7 cellular contexts compared by ENCODE assay signal in genomic region chr11:5992604-5993251, GRCh38. TPM values are rescaled to one million over a fixed set of nuclear protein-coding genes. Genes with fewer than 3 reads are reported as not detected.
A peak's percentile ranks its signal among the peaks of the same experiment; 100 is the strongest.
DNase-seq lines count a peak whose midpoint lies in the region; TF ChIP-seq lines count a peak whose summit lies in the region.

No MANE protein-coding gene starts in this region.

- H3K4me3 ChIP-seq in HL-60 (replicated peaks; ENCODE audit: insufficient read depth, low read length) (no peak overlapping the region), astrocyte of the cerebellum (ENCODE audit: low read depth, low read length) (no peak overlapping the region), mesenchymal stem cell (ENCODE audit: insufficient read depth in 1 of 2, low read depth in 1 of 2, low read length in 2 of 2) (no peak overlapping the region)

- H3K9me3 ChIP-seq in mesenchymal stem cell (ENCODE audit: control insufficient read depth, low read length) = no peaks in the 10 kb centered on the region

- WGBS in mesenchymal stem cell = 34% methylated on average over 2 of the region's 3 CpGs

- peak; percentile 48 for TF ChIP-seq CTCF in GM10266 (IDR thresholded peaks at IDR 0.05; ENCODE audit: control insufficient read depth, insufficient read depth, low read depth, missing control alignments)
- TF ChIP-seq CTCF in HL-60 (IDR thresholded peaks at IDR 0.05; ENCODE audit: insufficient read depth, low read length) = peak; percentile 52
- peak; percentile 36 for TF ChIP-seq CTCF in astrocyte of the cerebellum (IDR thresholded peaks at IDR 0.05; ENCODE audit: low read depth, low read length, missing control alignments)

- in situ Hi-C loops in astrocyte of the cerebellum (cut with HindIII; ENCODE audit: low sequenced_read_pairs) = no loop called here

- no peaks in the 10 kb centered on the region for H3K79me1 ChIP-seq in mesenchymal stem cell (replicated peaks; ENCODE audit: low read length, poor library complexity, severe bottlenecking)

- no peak overlapping the region for H2BK15ac ChIP-seq in mesenchymal stem cell (ENCODE audit: low read depth, poor library complexity, severe bottlenecking)

- no peak overlapping the region for H3K14ac ChIP-seq in mesenchymal stem cell (ENCODE audit: low read length in 2 of 2)

- DNase-seq in GM10266 (ENCODE audit: extremely low spot score) (peak; percentile 42), HL-60 (ENCODE audit: low read depth in 1 of 2, low spot score in 1 of 2) (peak in 1 of 2 experiments; percentile 5), astrocyte of the cerebellum (ENCODE audit: low read depth) (no peak), mesenchymal stem cell (peak; percentile 22)
- no peak for DNase-seq in activated effector memory CD4-positive, alpha-beta T cell treated with anti-CD3 and anti-CD28 coated beads, Interleukin-2, amount 50 U/mL, for 16 hours
- DNase-seq in activated CD4-positive, CD25-positive, alpha-beta regulatory T cell treated with anti-CD3 and anti-CD28 coated beads, Interleukin-2, amount 50 U/mL, for 72 hours = no peak
- no peak for DNase-seq in activated naive CD4-positive, alpha-beta T cell (lab: John Stamatoyannopoulos, UW)

- no peak overlapping the region for H4K91ac ChIP-seq in mesenchymal stem cell (ENCODE audit: low read length)

- H2BK5ac ChIP-seq in mesenchymal stem cell (ENCODE audit: low read depth, low read length, poor library complexity, severe bottlenecking) = no peak overlapping the region

- no peak overlapping the region for H3K4me2 ChIP-seq in mesenchymal stem cell (ENCODE audit: low read length, poor library complexity, severe bottlenecking)

- no peak overlapping the region for H3K23ac ChIP-seq in mesenchymal stem cell (ENCODE audit: low read length in 2 of 2)

- no peak overlapping the region for H2AFZ ChIP-seq in mesenchymal stem cell (ENCODE audit: low read depth, low read length)

- H2BK12ac ChIP-seq in mesenchymal stem cell (ENCODE audit: low read length in 2 of 2) = no peak overlapping the region

- no peak overlapping the region for H4K8ac ChIP-seq in mesenchymal stem cell (ENCODE audit: low read length)

- H3K9ac ChIP-seq in mesenchymal stem cell (ENCODE audit: low read length) = peak overlapping the region; percentile 37

- peaks cover 7% of the 10 kb centered on the region for H3K27me3 ChIP-seq in HL-60 (ENCODE audit: insufficient read depth, poor library complexity, severe bottlenecking)
- H3K27me3 ChIP-seq in mesenchymal stem cell (ENCODE audit: control insufficient read depth in 1 of 2, insufficient read depth in 1 of 2, low read length in 2 of 2) = peaks cover 0 to 20% of the 10 kb centered on the region in 2 experiments

- H2AK5ac ChIP-seq in mesenchymal stem cell (ENCODE audit: low read length, severe bottlenecking) = no peak overlapping the region

- no peaks in the 10 kb centered on the region for H3K36me3 ChIP-seq in mesenchymal stem cell (ENCODE audit: control insufficient read depth in 1 of 2, insufficient read depth in 2 of 2, low read depth in 1 of 2, low read length in 2 of 2)

- H3K4me1 ChIP-seq in mesenchymal stem cell (ENCODE audit: control insufficient read depth, insufficient read depth, low read depth, low read length) = no peaks in the 10 kb centered on the region

- H3K18ac ChIP-seq in mesenchymal stem cell (ENCODE audit: low read depth in 1 of 2, low read length in 2 of 2) = no peak overlapping the region

- no peak overlapping the region for H3K27ac ChIP-seq in HL-60 (replicated peaks)
- H3K27ac ChIP-seq in mesenchymal stem cell (ENCODE audit: low read length, poor library complexity, severe bottlenecking) = no peak overlapping the region

- H3K4ac ChIP-seq in mesenchymal stem cell (ENCODE audit: low read depth in 1 of 2, low read length in 2 of 2) = no peak overlapping the region

- no peak overlapping the region for H2BK120ac ChIP-seq in mesenchymal stem cell (ENCODE audit: low read depth, low read length)

RNA-seq across cellular contexts. Expression of gene OR52L1, which starts 5.9 kb away (rescaled TPM):
- not detected for polyA plus RNA-seq in mesenchymal stem cell (2013, experiment 1 of 2)
- not detected for polyA plus RNA-seq in mesenchymal stem cell (2013, experiment 2 of 2)

RNA-seq across cellular contexts. Expression of gene OR56A4, which starts 14.0 kb away (rescaled TPM):
- polyA plus RNA-seq in mesenchymal stem cell (2013, experiment 1 of 2) = not detected
- polyA plus RNA-seq in mesenchymal stem cell (2013, experiment 2 of 2) = not detected

RNA-seq across cellular contexts. Expression of gene OR56A5, which starts 24.4 kb away (rescaled TPM):
- not detected for polyA plus RNA-seq in mesenchymal stem cell (2013, experiment 1 of 2)
- polyA plus RNA-seq in mesenchymal stem cell (2013, experiment 2 of 2) = not detected

RNA-seq across cellular contexts. Expression of gene OR56A1, which starts 37.8 kb away (rescaled TPM):
- polyA plus RNA-seq in mesenchymal stem cell (2013, experiment 1 of 2) = not detected
- polyA plus RNA-seq in mesenchymal stem cell (2013, experiment 2 of 2) = not detected

RNA-seq across cellular contexts. Expression of gene OR56A3, which starts 50.7 kb away (rescaled TPM):
- not detected for polyA plus RNA-seq in mesenchymal stem cell (2013, experiment 1 of 2)
- polyA plus RNA-seq in mesenchymal stem cell (2013, experiment 2 of 2) = not detected

Comparison
In these comparisons a context has a peak if more than half of its experiments do, and no peak if none do; other contexts are left out.
1. DNase-seq: peak in GM10266 (single experiment) and mesenchymal stem cell (single experiment); none in astrocyte of the cerebellum (single experiment), activated effector memory CD4-positive, alpha-beta T cell treated with anti-CD3 and anti-CD28 coated beads, Interleukin-2, amount 50 U/mL, for 16 hours (single experiment), activated CD4-positive, CD25-positive, alpha-beta regulatory T cell treated with anti-CD3 and anti-CD28 coated beads, Interleukin-2, amount 50 U/mL, for 72 hours (single experiment) and activated naive CD4-positive, alpha-beta T cell (0 of 4).
2. Peak in every context shown above with its lines, with median percentiles within 50 percentile points of each other: CTCF ChIP-seq.